In the genomic region with DNA sequence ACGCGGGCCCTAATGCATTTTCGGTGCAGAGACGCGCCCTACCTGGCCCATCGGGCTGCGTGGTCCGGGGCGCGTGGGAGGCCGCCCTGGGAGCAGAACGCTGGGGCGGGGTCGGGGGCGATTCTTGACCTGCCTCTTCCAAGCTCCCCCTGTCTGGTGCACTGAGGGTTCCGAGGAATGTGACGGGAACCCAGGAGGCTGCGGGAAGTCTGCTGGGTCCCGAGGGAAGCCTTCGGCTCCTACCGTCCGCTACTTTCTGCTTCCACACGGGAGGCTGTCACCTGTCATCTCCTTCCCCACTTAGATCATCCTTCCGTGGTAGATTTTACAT, we compare ENCODE assay signal across 8 cellular contexts. TPM values are rescaled to one million over a fixed set of nuclear protein-coding genes. Genes with fewer than 3 reads are reported as not detected.
DNase-seq lines count a peak whose midpoint lies in the region; ATAC-seq and TF ChIP-seq lines count a peak whose summit lies in the region.

No MANE protein-coding gene starts in this region.

- peak overlapping the region; percentile 14 to 91 (median 88) for H3K27ac ChIP-seq in spleen

- in situ Hi-C loops in G401 (cut with HindIII; ENCODE audit: low sequenced_read_pairs), result no loop called here

- H3K4me1 Mint-ChIP-seq in HFFc6 (ENCODE audit: low read depth), result peaks cover 35% of the 10 kb centered on the region
- H3K4me1 Mint-ChIP-seq in activated CD8-positive, alpha-beta T cell treated with anti-CD3 and anti-CD28 coated beads, Interleukin-2, amount 10 ng/mL, durations not matched to agents 7 days and 5 days (ENCODE audit: low read depth), result peaks cover 15% of the 10 kb centered on the region

- H3K27ac Mint-ChIP-seq in HFFc6, result no peak overlapping the region; the same call in 1 of the 2 replicates
- H3K27ac Mint-ChIP-seq in activated CD8-positive, alpha-beta T cell treated with anti-CD3 and anti-CD28 coated beads, Interleukin-2, amount 10 ng/mL, durations not matched to agents 7 days and 5 days, result peak overlapping the region; percentile 84

- H3K4me3 ChIP-seq in BJ (ENCODE audit: low read depth, low read length) (peak overlapping the region; percentile 47), iPS-11a (ENCODE audit: low read depth, low read length) (peak overlapping the region; percentile 76), spleen (peak overlapping the region; percentile 44 to 89 (median 82))

- H3K9me3 Mint-ChIP-seq in HFFc6, result no peaks in the 10 kb centered on the region
- H3K9me3 Mint-ChIP-seq in activated CD8-positive, alpha-beta T cell treated with anti-CD3 and anti-CD28 coated beads, Interleukin-2, amount 10 ng/mL, durations not matched to agents 7 days and 5 days (ENCODE audit: insufficient read depth), result no peaks in the 10 kb centered on the region

- H3K36me3 Mint-ChIP-seq in HFFc6 (ENCODE audit: low read depth), result no peaks in the 10 kb centered on the region
- no peaks in the 10 kb centered on the region for H3K36me3 Mint-ChIP-seq in activated CD8-positive, alpha-beta T cell treated with anti-CD3 and anti-CD28 coated beads, Interleukin-2, amount 10 ng/mL, durations not matched to agents 7 days and 5 days (ENCODE audit: low read depth)

- no peak for TF ChIP-seq POLR2A in spleen (IDR thresholded peaks at IDR 0.05)

- TF ChIP-seq CTCF in BJ (IDR thresholded peaks at IDR 0.05; ENCODE audit: insufficient read depth, low read depth, low read length) (no peak), HFFc6 (IDR thresholded peaks at IDR 0.05) (no peak), spleen (IDR thresholded peaks at IDR 0.05 in 8 of 11, conservative IDR thresholded peaks at IDR 0.05 in 3 of 11) (no peak)

- peaks cover 12 to 57% (median 30%) of the 10 kb centered on the region in 6 donors for H3K4me1 ChIP-seq in spleen

- CTCF ChIA-PET in BJ (lab: Yijun Ruan, JAX), result interaction anchor here (0.8 to 1.6 kb wide), 10 partner anchors 10 to 77 kb away, joined by 3 to 7 read pairs (median 4); no protein-coding TSS in a partner anchor
- CTCF ChIA-PET in activated CD8-positive, alpha-beta T cell treated with anti-CD3 and anti-CD28 coated beads, Interleukin-2, amount 10 ng/mL, durations not matched to agents 7 days and 5 days (lab: Charles Lee), result interaction anchor here (0.6 to 2.2 kb wide), 13 partner anchors 14 to 975 kb away, joined by 3 to 10 read pairs (median 3); no protein-coding TSS in a partner anchor

- H3K27me3 ChIP-seq in BJ (ENCODE audit: control insufficient read depth, insufficient read depth, low read length), result no peaks in the 10 kb centered on the region
- no peaks in the 10 kb centered on the region for H3K27me3 ChIP-seq in spleen (replicated peaks in 1 of 7)

- no peaks in the 10 kb centered on the region for H3K27me3 Mint-ChIP-seq in HFFc6 (ENCODE audit: insufficient read depth)
- H3K27me3 Mint-ChIP-seq in activated CD8-positive, alpha-beta T cell treated with anti-CD3 and anti-CD28 coated beads, Interleukin-2, amount 10 ng/mL, durations not matched to agents 7 days and 5 days (ENCODE audit: low read depth), result peaks cover 5% of the 10 kb centered on the region

- no peaks in the 10 kb centered on the region for H3K9me3 ChIP-seq in spleen

- peak overlapping the region; percentile 94 for H3K4me3 Mint-ChIP-seq in HFFc6
- peak overlapping the region; percentile 91 for H3K4me3 Mint-ChIP-seq in activated CD8-positive, alpha-beta T cell treated with anti-CD3 and anti-CD28 coated beads, Interleukin-2, amount 10 ng/mL, durations not matched to agents 7 days and 5 days

- intact Hi-C loops in spleen (cut with DNase I; ENCODE audit: low total_unique reads), result no loop called here

- ATAC-seq in activated CD8-positive, alpha-beta T cell treated with anti-CD3 and anti-CD28 coated beads, Interleukin-2, amount 10 ng/mL, durations not matched to agents 7 days and 5 days, result no peak

- POLR2A ChIA-PET in BJ (lab: Charles Lee), result no interaction called here
- POLR2A ChIA-PET in activated CD8-positive, alpha-beta T cell treated with anti-CD3 and anti-CD28 coated beads, Interleukin-2, amount 10 ng/mL, durations not matched to agents 7 days and 5 days (lab: Charles Lee), result interaction anchor here (2.1 kb wide), 1 partner anchor 144 kb away, joined by 8 read pairs; the partner anchor contains the start of gene KPNA3

- H3K36me3 ChIP-seq in BJ (ENCODE audit: control insufficient read depth, insufficient read depth, low read length), result no peaks in the 10 kb centered on the region
- H3K36me3 ChIP-seq in spleen, result no peaks in the 10 kb centered on the region

- WGBS in spleen, 5 donors, result 1 to 3% (median 3%) methylated on average over 20 to 24 of the region's 24 CpGs

- DNase-seq in BJ (ENCODE audit: low read depth) (no peak), HFFc6 (no peak), spleen (no peak), glomerular visceral epithelial cell (ENCODE audit: extremely low spot score) (no peak), G401 (ENCODE audit: low spot score) (no peak)
- DNase-seq in activated CD8-positive, alpha-beta T cell treated with anti-CD3 and anti-CD28 coated beads, Interleukin-2, amount 10 ng/mL, durations not matched to agents 7 days and 5 days, result no peak
- no peak for DNase-seq in stimulated activated CD4-positive, alpha-beta T cell treated with anti-CD3 and anti-CD28 coated beads, Interleukin-2, amount 100 ng/mL, for 24 hours

RNA-seq across cellular contexts. Expression of gene SPRYD7, which starts 0.8 kb away (rescaled TPM):
- polyA plus RNA-seq in BJ (2011; rRNA removed), result 3.3 and 6.5 TPM in 2 replicates
- polyA minus RNA-seq in BJ (2011; rRNA and poly(A)+ RNA removed), result 1.0 and 2.5 TPM in 2 replicates
- 10 to 100 TPM; 15.1 to 19.3 (median 17.9) TPM for total RNA-seq in HFFc6 (2021; fragmentation: NEBNext Ultra II Directional; extraction: Animal tissue kit (Norgen Biotek cat#: 25700))
- 1 to 10 TPM; 3.4 to 4.1 TPM for total RNA-seq in activated CD8-positive, alpha-beta T cell treated with anti-CD3 and anti-CD28 coated beads, Interleukin-2, amount 10 ng/mL, durations not matched to agents 7 days and 5 days
- total RNA-seq in spleen, result 1 to 10 TPM; 3.5 to 7.7 (median 4.9) TPM
- polyA plus RNA-seq in spleen, result 1 to 10 TPM; 3.5 to 5.7 (median 3.6) TPM
- 7.3 and 8.4 TPM in 2 replicates for total RNA-seq in G401 (2014; rRNA removed; shearing (Covaris generic))

RNA-seq across cellular contexts. Expression of gene TRIM13, which starts 59.9 kb away (rescaled TPM):
- 11.7 and 22.9 TPM in 2 replicates for polyA plus RNA-seq in BJ (2011; rRNA removed)
- polyA minus RNA-seq in BJ (2011; rRNA and poly(A)+ RNA removed), result 9.9 and 13.2 TPM in 2 replicates
- 10 to 100 TPM; 15.2 to 20.3 (median 18.7) TPM for total RNA-seq in HFFc6 (2021; fragmentation: NEBNext Ultra II Directional; extraction: Animal tissue kit (Norgen Biotek cat#: 25700))
- total RNA-seq in activated CD8-positive, alpha-beta T cell treated with anti-CD3 and anti-CD28 coated beads, Interleukin-2, amount 10 ng/mL, durations not matched to agents 7 days and 5 days, result 10 to 100 TPM; 11.8 to 12.0 TPM
- 10 to 100 TPM; 25.7 to 29.7 (median 28.0) TPM for total RNA-seq in spleen
- 10 to 100 TPM; 17.1 to 28.6 (median 19.3) TPM for polyA plus RNA-seq in spleen
- 3.6 and 11.9 TPM in 2 replicates for total RNA-seq in G401 (2014; rRNA removed; shearing (Covaris generic))
